In the genomic region with DNA sequence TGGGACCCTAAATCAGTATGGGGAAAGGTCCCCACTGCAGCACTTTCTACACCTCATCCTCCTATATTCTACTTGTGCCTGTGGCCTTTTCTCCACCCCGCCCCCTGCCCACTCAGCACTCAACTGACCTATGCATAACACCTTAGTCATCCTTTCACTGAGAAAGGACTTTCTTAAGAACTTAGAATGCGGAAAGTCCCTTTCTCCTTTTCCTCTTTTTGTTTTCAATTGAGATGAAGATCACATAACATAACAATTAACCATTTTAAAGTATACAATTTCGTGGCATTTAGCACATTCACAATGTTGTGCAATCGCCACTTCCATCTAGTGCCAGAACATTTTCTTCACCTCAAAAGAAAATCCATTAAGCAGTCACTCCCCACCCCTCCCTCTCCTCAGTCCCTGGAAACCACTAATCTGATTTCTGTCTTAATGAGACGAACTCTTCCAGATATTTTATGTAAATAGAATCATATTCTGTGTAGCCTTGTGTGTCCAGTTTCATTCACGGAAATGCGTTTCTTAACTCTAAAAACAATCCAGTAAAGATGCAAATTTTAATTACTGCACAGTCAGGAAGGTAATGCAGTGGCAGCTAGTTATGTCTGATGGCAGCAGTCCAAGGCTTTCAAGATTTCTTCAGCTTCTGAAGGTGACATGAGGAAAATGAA, we compare ENCODE assay signal across 8 cellular contexts. TPM values are rescaled to one million over a fixed set of nuclear protein-coding genes. Genes with fewer than 3 reads are reported as not detected.
DNase-seq lines count a peak whose midpoint lies in the region; ATAC-seq and TF ChIP-seq lines count a peak whose summit lies in the region.

No MANE protein-coding gene starts in this region.

- H3K27ac ChIP-seq in testis: no peak overlapping the region
- no peak overlapping the region for H3K27ac ChIP-seq in transverse colon

- in situ Hi-C loops in transverse colon (cut with MboI; ENCODE audit: low pct_ligation_motif_present in 1 of 4, low pct_unique_long_range_greater_than_20kb in 1 of 4, low sequenced_read_pairs in 3 of 4): loop anchor here (5.0 to 10.0 kb wide), 2 partner anchors 180 to 183 kb away; no protein-coding TSS in a partner anchor

- TF ChIP-seq EP300 in transverse colon (IDR thresholded peaks at IDR 0.05; ENCODE audit: low read depth): no peak

- no peaks in the 10 kb centered on the region for H3K9me3 ChIP-seq in testis
- H3K9me3 ChIP-seq in transverse colon: no peaks in the 10 kb centered on the region

- WGBS in testis, 2 donors: 63 to 64% methylated on average over 7 of the region's 7 CpGs
- 30 to 31% methylated on average over 7 of the region's 7 CpGs for WGBS in transverse colon (ENCODE audit: low coverage in 1 of 2), 2 donors

- no peaks in the 10 kb centered on the region for H3K36me3 ChIP-seq in testis (ENCODE audit: low read depth, missing control alignments)
- H3K36me3 ChIP-seq in transverse colon: no peaks in the 10 kb centered on the region

- H3K4me1 ChIP-seq in testis: peaks cover 7% of the 10 kb centered on the region
- peaks cover 0 to 14% (median 3%) of the 10 kb centered on the region in 4 donors for H3K4me1 ChIP-seq in transverse colon

- TF ChIP-seq POLR2A in GM18505 (IDR thresholded peaks at IDR 0.05; ENCODE audit: borderline replicate concordance, extremely low read depth, insufficient read depth, insufficient read length): no peak
- no peak for TF ChIP-seq POLR2A in testis (IDR thresholded peaks at IDR 0.05)
- no peak for TF ChIP-seq POLR2A in transverse colon (IDR thresholded peaks at IDR 0.05)

- peaks cover 4% of the 10 kb centered on the region for H3K27me3 Mint-ChIP-seq in T-helper 1 cell treated with Interleukin-12 subunit alpha and Interleukin-12 subunit beta and Interleukin-4 antibody, amounts not matched to agents 30 μg/mL and 1 μg/mL, for 36 hours (ENCODE audit: low read depth)

- peak overlapping the region; percentile 3 for H3K27ac Mint-ChIP-seq in T-helper 1 cell treated with Interleukin-12 subunit alpha and Interleukin-12 subunit beta and Interleukin-4 antibody, amounts not matched to agents 30 μg/mL and 1 μg/mL, for 36 hours

- peaks cover 7% of the 10 kb centered on the region for H3K36me3 Mint-ChIP-seq in T-helper 1 cell treated with Interleukin-12 subunit alpha and Interleukin-12 subunit beta and Interleukin-4 antibody, amounts not matched to agents 30 μg/mL and 1 μg/mL, for 36 hours (ENCODE audit: low read depth)

- H3K4me1 Mint-ChIP-seq in T-helper 1 cell treated with Interleukin-12 subunit alpha and Interleukin-12 subunit beta and Interleukin-4 antibody, amounts not matched to agents 30 μg/mL and 1 μg/mL, for 36 hours (ENCODE audit: low read depth): peaks cover 17% of the 10 kb centered on the region

- H3K4me3 Mint-ChIP-seq in T-helper 1 cell treated with Interleukin-12 subunit alpha and Interleukin-12 subunit beta and Interleukin-4 antibody, amounts not matched to agents 30 μg/mL and 1 μg/mL, for 36 hours: peak overlapping the region; percentile 9

- DNase-seq in fibroblast of peridontal ligament (ENCODE audit: extremely low read depth): peak; percentile 74
- DNase-seq in stimulated activated CD8-positive, alpha-beta memory T cell treated with anti-CD3 and anti-CD28 coated beads, Interleukin-12 subunit alpha, Interleukin-12 subunit beta, amount 100 ng/mL, for 24 hours (ENCODE audit: extremely low read depth): peak; percentile 39
- no peak for DNase-seq in testis
- no peak for DNase-seq in transverse colon

- peak; percentile 45 for ATAC-seq in GM18505 (IDR thresholded peaks at IDR 0.05; ENCODE audit: unreplicated experiment)
- ATAC-seq in HG02798 (IDR thresholded peaks at IDR 0.05; ENCODE audit: poor library complexity, unreplicated experiment): peak; percentile 68
- no peak for ATAC-seq in HG03196 (IDR thresholded peaks at IDR 0.05; ENCODE audit: unreplicated experiment)

- H3K27me3 ChIP-seq in testis: no peaks in the 10 kb centered on the region
- no peaks in the 10 kb centered on the region for H3K27me3 ChIP-seq in transverse colon

- no peaks in the 10 kb centered on the region for H3K9me3 Mint-ChIP-seq in T-helper 1 cell treated with Interleukin-12 subunit alpha and Interleukin-12 subunit beta and Interleukin-4 antibody, amounts not matched to agents 30 μg/mL and 1 μg/mL, for 36 hours

- TF ChIP-seq CTCF in testis (IDR thresholded peaks at IDR 0.05): no peak
- no peak for TF ChIP-seq CTCF in transverse colon (IDR thresholded peaks at IDR 0.05)

- H3K4me3 ChIP-seq in testis (no peak overlapping the region), transverse colon (no peak overlapping the region)

- intact Hi-C loops in testis (cut with DNase I; ENCODE audit: low total_unique reads) (no loop called here), transverse colon (cut with DNase I; ENCODE audit: low total_unique reads) (loop anchor here (5.0 kb wide), 1 partner anchor 175 kb away; the partner anchor contains the start of gene CH25H)

RNA-seq across cellular contexts. Expression of gene FAS, which starts 41.7 kb away (rescaled TPM):
- total RNA-seq in testis: 10 to 100 TPM in 1 of 2 donors, 1 to 10 TPM in 1; 9.3 to 10.7 TPM
- 16.2 TPM for polyA plus RNA-seq in testis (ENCODE audit: insufficient read depth, low read depth, low replicate concordance)
- 10 to 100 TPM in 3 of 4 donors, 1 to 10 TPM in 1; 9.0 to 58.5 (median 53.6) TPM for total RNA-seq in transverse colon

Comparison
In these comparisons a context has a peak if more than half of its experiments do, and no peak if none do; other contexts are left out.
1. DNase-seq: peak in fibroblast of peridontal ligament (single experiment) and stimulated activated CD8-positive, alpha-beta memory T cell treated with anti-CD3 and anti-CD28 coated beads, Interleukin-12 subunit alpha, Interleukin-12 subunit beta, amount 100 ng/mL, for 24 hours (single experiment); none in testis (single experiment) and transverse colon (single experiment).